ENCODE assay signal across 8 cellular contexts in the genomic region with DNA sequence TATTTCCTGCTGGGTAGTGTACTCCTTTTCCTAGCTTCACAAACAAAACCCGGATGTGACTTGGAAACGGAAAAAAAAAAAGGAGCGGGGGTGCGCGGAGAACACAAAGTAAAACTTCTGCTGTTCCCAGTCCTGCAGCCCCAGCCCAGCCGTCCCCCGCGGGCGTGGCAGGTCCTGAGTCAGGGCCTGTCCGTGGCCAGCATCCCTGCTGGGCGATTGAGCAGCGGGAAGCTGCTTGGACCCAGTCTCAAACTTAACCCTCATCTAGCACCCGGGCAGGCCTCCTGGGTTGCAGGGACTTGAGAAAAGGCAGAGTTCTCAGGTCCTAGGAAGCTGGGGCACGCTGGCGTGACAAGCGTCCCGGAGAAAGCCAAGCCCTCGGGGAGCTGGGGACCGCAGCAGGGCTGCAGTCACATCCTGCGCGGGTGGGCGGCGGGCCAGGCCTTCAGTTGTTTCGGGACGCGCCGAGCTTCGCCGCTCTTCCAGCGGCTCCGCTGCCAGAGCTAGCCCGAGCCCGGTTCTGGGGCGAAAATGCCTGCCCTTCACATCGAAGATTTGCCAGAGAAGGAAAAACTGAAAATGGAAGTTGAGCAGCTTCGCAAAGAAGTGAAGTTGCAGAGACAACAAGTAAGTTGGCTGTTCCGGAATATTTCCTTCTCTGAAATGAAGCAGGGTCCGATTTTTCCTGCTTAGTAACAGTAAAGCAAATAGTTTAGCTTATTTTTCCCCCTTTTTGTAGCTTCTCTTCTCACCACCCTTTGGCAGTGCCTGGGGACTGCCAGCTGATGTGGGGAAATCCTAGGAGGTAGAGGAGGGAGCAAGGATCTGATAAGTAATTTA. TPM values are rescaled to one million over a fixed set of nuclear protein-coding genes. Genes with fewer than 3 reads are reported as not detected.
DNase-seq lines count a peak whose midpoint lies in the region; ATAC-seq, FAIRE-seq and TF ChIP-seq lines count a peak whose summit lies in the region.

A gene (plus strand): TSS at position 129 of the 840 bp plus-strand sequence. CDS start 403 bp downstream, at position 532.

- H3K27me3 ChIP-seq in endothelial cell of umbilical vein (ENCODE audit: control insufficient read depth in 2 of 2, insufficient read depth in 2 of 2, low read length in 2 of 2) = no peaks in the 10 kb centered on the region

- no peaks in the 10 kb centered on the region for H3K9me1 ChIP-seq in endothelial cell of umbilical vein (replicated peaks; ENCODE audit: control insufficient read depth, extremely low read depth, insufficient read depth, low read length)

- TF ChIP-seq CTCF in activated B cell treated with CpG ODN at 0.5 μM for 24 hours (IDR thresholded peaks at IDR 0.05) = no peak
- no peak for TF ChIP-seq CTCF in endothelial cell of umbilical vein (IDR thresholded peaks at IDR 0.05; ENCODE audit: extremely low read depth in 1 of 2, insufficient read depth in 1 of 2, low read depth in 1 of 2, low read length in 2 of 2)

- H3K79me2 ChIP-seq in endothelial cell of umbilical vein (ENCODE audit: control insufficient read depth, insufficient read depth, low read length) = peaks cover 48% of the 10 kb centered on the region

- DNase-seq in DMS53 treated with DMSO at 0.1 percent for 48 hours (lab: John Stamatoyannopoulos, UW; ENCODE audit: unreplicated experiment) (peak; percentile 66), activated B cell treated with CpG ODN at 0.5 μM for 24 hours (peak; percentile 42), endothelial cell of umbilical vein (ENCODE audit: low read depth, low spot score) (peak; percentile 90), memory B cell (ENCODE audit: low spot score in 2 of 2) (peak; percentile 15 to 35), T-helper 9 cell (no peak)
- peak; percentile 5 for DNase-seq in stimulated activated CD8-positive, alpha-beta memory T cell treated with anti-CD3 and anti-CD28 coated beads, Interleukin-7, amount 100 ng/mL, for 24 hours (ENCODE audit: low read depth)

- peak within 1 kb of the TSS; percentile 98 for H3K4me2 ChIP-seq in endothelial cell of umbilical vein (ENCODE audit: insufficient read depth, low read length)

- H3K36me3 ChIP-seq in endothelial cell of umbilical vein (ENCODE audit: control insufficient read depth in 2 of 2, extremely low read depth in 1 of 2, insufficient read depth in 2 of 2, low read length in 2 of 2) = peaks cover 7 to 9% of the 10 kb centered on the region in 2 experiments

- peaks cover 5% of the 10 kb centered on the region for H4K20me1 ChIP-seq in endothelial cell of umbilical vein (replicated peaks; ENCODE audit: control insufficient read depth, extremely low read depth, insufficient read depth, low read length)

- H3K27ac Mint-ChIP-seq in activated B cell treated with CpG ODN at 0.5 μM for 24 hours = peak within 1 kb of the TSS; percentile 46
- peak within 1 kb of the TSS; percentile 45 for H3K27ac Mint-ChIP-seq in memory B cell

- H3K9me3 Mint-ChIP-seq in activated B cell treated with CpG ODN at 0.5 μM for 24 hours (no peaks in the 10 kb centered on the region), memory B cell (no peaks in the 10 kb centered on the region)

- ATAC-seq in GM19468 (IDR thresholded peaks at IDR 0.05; ENCODE audit: extremely low read depth, unreplicated experiment) (peak; percentile 85), HG03565 (IDR thresholded peaks at IDR 0.05; ENCODE audit: unreplicated experiment) (peak; percentile 89), activated B cell treated with CpG ODN at 0.5 μM for 24 hours (ENCODE audit: low read depth) (peak; percentile 80), memory B cell (ENCODE audit: low read depth) (peak; percentile 82)

- TSS peak; percentile 48 for BruUV-seq in endothelial cell of umbilical vein (replicated peaks; lab: Mats Ljungman, UMichigan)

- peaks cover 7% of the 10 kb centered on the region for H3K27me3 Mint-ChIP-seq in activated B cell treated with CpG ODN at 0.5 μM for 24 hours
- H3K27me3 Mint-ChIP-seq in memory B cell = no peaks in the 10 kb centered on the region

- H3K36me3 Mint-ChIP-seq in activated B cell treated with CpG ODN at 0.5 μM for 24 hours (ENCODE audit: low read depth) (peaks cover 1% of the 10 kb centered on the region), memory B cell (no peaks in the 10 kb centered on the region)

- H3K4me3 ChIP-seq in endothelial cell of umbilical vein (replicated peaks in 1 of 3; ENCODE audit: insufficient read depth in 1 of 3, low read depth in 1 of 3, low read length in 3 of 3) = peak within 1 kb of the TSS; percentile 95 to 100 (median 100)

- dilution Hi-C loops in endothelial cell of umbilical vein (cut with MboI; ENCODE audit: extremely low pct_ligation_motif_present, low sequenced_read_pairs) = no loop called here

- CTCF ChIA-PET in activated B cell treated with CpG ODN at 0.5 μM for 24 hours (lab: Charles Lee) = interaction anchor here (0.8 to 1.7 kb wide), 6 partner anchors 14 to 354 kb away, joined by 3 to 7 read pairs (median 4); no protein-coding TSS in a partner anchor
- CTCF ChIA-PET in endothelial cell of umbilical vein (lab: Charles Lee) = interaction anchor here (0.7 to 3.3 kb wide), 19 partner anchors 8 to 294 kb away, joined by 3 to 34 read pairs (median 5); a partner anchor contains a TSS

- H2AFZ ChIP-seq in endothelial cell of umbilical vein (ENCODE audit: low read depth, low read length) = peak within 1 kb of the TSS; percentile 72

- H3K9me3 ChIP-seq in endothelial cell of umbilical vein (replicated peaks; ENCODE audit: control insufficient read depth, insufficient read depth, low read length) = no peaks in the 10 kb centered on the region

- intact Hi-C loops in activated B cell treated with CpG ODN at 0.5 μM for 24 hours (cut with micrococcal nuclease) (loop anchor here (5.0 kb wide), 2 partner anchors 80 to 165 kb away; a partner anchor contains a TSS), endothelial cell of umbilical vein (cut with micrococcal nuclease) (loop anchor here (1.0 to 5.0 kb wide), 10 partner anchors 8 to 450 kb away; a partner anchor contains a TSS)

- POLR2A ChIA-PET in activated B cell treated with CpG ODN at 0.5 μM for 24 hours (lab: Charles Lee) (interaction anchor here (0.7 to 1.5 kb wide), 2 partner anchors 129 to 1186 kb away, joined by 5 read pairs; no protein-coding TSS in a partner anchor), endothelial cell of umbilical vein (lab: Charles Lee) (interaction anchor here (0.6 to 1.7 kb wide), 5 partner anchors 9 to 1958 kb away, joined by 3 to 12 read pairs (median 3); no protein-coding TSS in a partner anchor)

- TF ChIP-seq POLR2A in endothelial cell of umbilical vein (IDR thresholded peaks at IDR 0.05; ENCODE audit: low read depth, low read length) = peak; percentile 86

- H3K4me3 Mint-ChIP-seq in activated B cell treated with CpG ODN at 0.5 μM for 24 hours (peak within 1 kb of the TSS; percentile 88), memory B cell (peak within 1 kb of the TSS; percentile 82)

- peaks cover 25% of the 10 kb centered on the region for H3K4me1 ChIP-seq in endothelial cell of umbilical vein (ENCODE audit: control insufficient read depth, extremely low read depth, insufficient read depth, low read length)

- H3K4me1 Mint-ChIP-seq in activated B cell treated with CpG ODN at 0.5 μM for 24 hours (peaks cover 25% of the 10 kb centered on the region), memory B cell (peaks cover 5% of the 10 kb centered on the region)

- peak within 1 kb of the TSS; percentile 99 for H3K27ac ChIP-seq in endothelial cell of umbilical vein (ENCODE audit: insufficient read depth, low read depth, low read length)

- peak within 1 kb of the TSS; percentile 100 for H3K9ac ChIP-seq in endothelial cell of umbilical vein (replicated peaks; ENCODE audit: extremely low read depth, insufficient read depth, low read length)

- FAIRE-seq in endothelial cell of umbilical vein (lab: Jason Lieb, UNC) = peak; percentile 52

TF ChIP-seq in endothelial cell of umbilical vein, 7 proteins besides CTCF, POLR2A, EP300 and RAD21:
- TF ChIP-seq GATA2 (IDR thresholded peaks at IDR 0.05; ENCODE audit: insufficient read depth, insufficient read length, low read depth, low read length) (peak; percentile 38), POLR2AphosphoS5 (IDR thresholded peaks at IDR 0.05; ENCODE audit: insufficient read depth, low read depth, low read length) (peak; percentile 90), JUN (IDR thresholded peaks at IDR 0.05; ENCODE audit: borderline replicate concordance, insufficient read depth, insufficient read length, low read depth) (no peak), MYC (IDR thresholded peaks at IDR 0.05; ENCODE audit: low read depth, low read length) (no peak), FOS (IDR thresholded peaks at IDR 0.05; ENCODE audit: borderline replicate concordance, insufficient read depth, low read length) (peak; percentile 42), EZH2 (IDR thresholded peaks at IDR 0.05; ENCODE audit: borderline replicate concordance, low read depth, low read length, severe bottlenecking) (no peak)
- TF ChIP-seq, protein P1, sequence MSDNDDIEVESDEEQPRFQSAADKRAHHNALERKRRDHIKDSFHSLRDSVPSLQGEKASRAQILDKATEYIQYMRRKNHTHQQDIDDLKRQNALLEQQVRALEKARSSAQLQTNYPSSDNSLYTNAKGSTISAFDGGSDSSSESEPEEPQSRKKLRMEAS (IDR thresholded peaks at IDR 0.05; ENCODE audit: insufficient read depth, insufficient read length) = no peak
TF ChIP-seq in endothelial cell of umbilical vein: peak in this region for 3.

RNA-seq across cellular contexts. Expression of the gene that starts here (rescaled TPM):
- total RNA-seq in activated B cell treated with CpG ODN at 0.5 μM for 24 hours (2.4 and 2.6 TPM in 2 replicates), endothelial cell of umbilical vein (208 and 215 TPM in 2 replicates)
- 90.4 and 92.3 TPM in 2 replicates for polyA plus RNA-seq in endothelial cell of umbilical vein
- 93.2 and 133 TPM in 2 replicates for polyA plus RNA-seq in endothelial cell of umbilical vein (2011; cell fraction: cytosol; rRNA removed)
- 45.5 and 59.6 TPM in 2 replicates for polyA plus RNA-seq in endothelial cell of umbilical vein (2011; cell fraction: nucleus; rRNA removed)
- polyA plus RNA-seq in endothelial cell of umbilical vein (2012) = 143 and 162 TPM in 2 replicates
- polyA minus RNA-seq in endothelial cell of umbilical vein = 43.9 and 44.6 TPM in 2 replicates
- 1.6 TPM for polyA minus RNA-seq in endothelial cell of umbilical vein (2011; cell fraction: cytosol; rRNA and poly(A)+ RNA removed)
- 75.7 and 94.4 TPM in 2 replicates for polyA minus RNA-seq in endothelial cell of umbilical vein (2011; cell fraction: nucleus; rRNA and poly(A)+ RNA removed)

Comparison
In these comparisons a context has a peak if more than half of its experiments do, and no peak if none do; other contexts are left out.
1. RNA of the gene that starts here (total RNA-seq): 208 to 215 TPM in endothelial cell of umbilical vein; 2.4 to 2.6 TPM in activated B cell treated with CpG ODN at 0.5 μM for 24 hours; every median in the first group is over 10 times any median in the second.
2. Peak in every context shown above with its lines, with median percentiles within 50 percentile points of each other: ATAC-seq.